In the genomic region with DNA sequence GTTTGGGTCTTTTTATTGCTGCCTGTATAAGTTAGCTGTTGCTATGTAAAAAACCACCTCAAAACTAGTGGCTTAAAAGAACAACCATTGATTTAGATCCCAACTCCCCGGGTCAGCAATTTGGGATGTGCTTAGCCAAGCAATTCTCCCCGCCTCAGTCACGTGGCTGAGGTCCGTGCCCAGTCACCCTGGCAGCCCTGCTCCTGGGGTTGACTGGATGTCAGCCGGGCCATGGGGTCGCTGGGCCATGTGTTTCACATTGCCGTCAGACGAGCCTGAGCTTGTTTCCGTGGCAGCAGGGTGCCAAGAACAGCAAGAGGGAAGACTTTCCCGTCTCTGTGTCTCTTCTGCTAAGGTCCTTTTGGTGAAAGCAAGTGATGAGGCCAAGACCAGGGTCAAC, we compare ENCODE assay signal across 2 cellular contexts.
TF ChIP-seq lines count a peak whose summit lies in the region.

No MANE protein-coding gene starts in this region.

TF ChIP-seq in HepG2, 621 proteins besides CTCF, POLR2A, EP300 and RAD21 (continued from another document):
- TF ChIP-seq, protein P1, sequence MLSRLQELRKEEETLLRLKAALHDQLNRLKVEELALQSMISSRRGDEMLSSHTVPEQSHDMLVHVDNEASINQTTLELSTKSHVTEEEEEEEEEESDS (CRISPR knock-in tag; IDR thresholded peaks at IDR 0.05; ENCODE audit: borderline replicate concordance), result no peak
- TF ChIP-seq HBP1 (CRISPR knock-in tag; IDR thresholded peaks at IDR 0.05; ENCODE audit: low read depth) (no peak), KLF12 (CRISPR knock-in tag; IDR thresholded peaks at IDR 0.05; ENCODE audit: borderline replicate concordance) (no peak), MAFK (conservative IDR thresholded peaks at IDR 0.05 in 1 of 2, IDR thresholded peaks at IDR 0.05 in 1 of 2; ENCODE audit: low read length in 2 of 2) (peak in 1 of 2 experiments; percentile 52; a peak in 2 of 4 replicates), SCMH1 (CRISPR knock-in tag; IDR thresholded peaks at IDR 0.05; ENCODE audit: borderline replicate concordance) (no peak), MAFF (IDR thresholded peaks at IDR 0.05; ENCODE audit: low read depth, low read length) (peak; percentile 8; the same call in 1 of the 2 replicates)

TF ChIP-seq in SK-N-SH treated with all-trans-retinoic acid at 6 μM for 48 hours, 23 proteins besides CTCF, POLR2A, EP300 and RAD21 (continued from another document):
- no peak for TF ChIP-seq OSR1 (CRISPR knock-in tag; IDR thresholded peaks at IDR 0.05)
